Comparison of ENCODE assay signal across 33 cellular contexts in the genomic region with DNA sequence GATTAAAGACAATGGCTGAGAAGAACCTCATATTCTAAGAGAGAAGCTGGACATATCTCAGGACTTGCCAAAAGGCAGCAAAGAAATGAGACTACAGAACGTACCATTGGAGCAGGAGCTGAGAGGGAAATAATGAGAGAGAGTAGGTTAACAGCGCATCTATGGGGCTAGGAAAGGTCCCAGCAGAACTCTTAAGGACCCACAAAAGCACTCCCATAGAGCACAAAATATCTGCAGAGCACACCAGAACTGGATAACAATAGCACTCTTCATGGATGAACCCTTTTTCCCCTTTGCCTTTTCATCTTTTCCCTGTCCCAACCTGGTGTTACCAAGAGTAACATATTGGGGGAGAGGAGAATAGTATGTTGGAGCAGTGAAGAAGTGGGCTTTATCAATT.
DNase-seq lines count a peak whose midpoint lies in the region; ATAC-seq, FAIRE-seq and TF ChIP-seq lines count a peak whose summit lies in the region.
"Had no signal": no experiment of that assay in that cellular context is flagged by ENCODE, and none has a peak within 500 bp of the region (broad histone marks: within the 10 kb centered on the region; RNA-seq: fewer than 3 reads in every experiment).

No MANE protein-coding gene starts in this region.

- no peak overlapping the region for H2AFZ ChIP-seq in K562 (ENCODE audit: low read depth, low read length)

- BruUV-seq in K562 (replicated peaks; lab: Mats Ljungman, UMichigan): no TSS peak

- no peaks in the 10 kb centered on the region for H3K9me1 ChIP-seq in K562 (ENCODE audit: control insufficient read depth, insufficient read depth, low read length)

- H3K27me3 Mint-ChIP-seq in natural killer cell treated with Interleukin-12 subunit alpha and Interleukin-12 subunit beta and Interleukin-15 and Interleukin-18, amount 100 ng/mL, for 72 hours: no peaks in the 10 kb centered on the region
- H3K27me3 Mint-ChIP-seq: B cell; CD4-positive, alpha-beta memory T cell; CD4-positive, alpha-beta T cell; CD4-positive, CD25-positive, alpha-beta regulatory T cell; CD8-positive, alpha-beta memory T cell had no signal

- H3K79me2 ChIP-seq in K562 (ENCODE audit: control insufficient read depth, insufficient read depth, low read length): no peaks in the 10 kb centered on the region

- H3K9ac ChIP-seq in K562 (ENCODE audit: insufficient read depth in 1 of 2, low read depth in 2 of 2, low read length in 2 of 2): no peak overlapping the region
- H3K9ac ChIP-seq: BLaER1; BLaER1 treated with 17β-estradiol and CSF1 and Interleukin-3, amounts not matched to agents 10 nM and 100 nM had no signal

- POLR2A ChIA-PET in HEK293 (lab: Yijun Ruan, JAX): no interaction called here
- POLR2A ChIA-PET in K562 (lab: Yijun Ruan, JAX): no interaction called here

- no peaks in the 10 kb centered on the region for H3K4me1 Mint-ChIP-seq in natural killer cell treated with Interleukin-12 subunit alpha and Interleukin-12 subunit beta and Interleukin-15 and Interleukin-18, amount 100 ng/mL, for 72 hours (ENCODE audit: low read depth in 2 of 2)
- H3K4me1 Mint-ChIP-seq: B cell; CD14-positive monocyte; CD4-positive, alpha-beta memory T cell; CD4-positive, CD25-positive, alpha-beta regulatory T cell; CD8-positive, alpha-beta memory T cell had no signal

- H3K36me3 ChIP-seq in HEK293 (ENCODE audit: control insufficient read depth in 2 of 2, insufficient read depth in 1 of 2, low read length in 2 of 2) (no peaks in the 10 kb centered on the region), K562 (ENCODE audit: control insufficient read depth, insufficient read depth, low read length) (no peaks in the 10 kb centered on the region)
- H3K36me3 ChIP-seq: BE2C; BLaER1; BLaER1 treated with 17β-estradiol and CSF1 and Interleukin-3, amounts not matched to agents 10 nM and 100 nM had no signal

- no peak overlapping the region for H3K4me3 ChIP-seq in HEK293 (ENCODE audit: low read depth, low read length)
- no peak overlapping the region for H3K4me3 ChIP-seq in K562
- H3K4me3 ChIP-seq: A549; BLaER1; BLaER1 treated with 17β-estradiol and CSF1 and Interleukin-3, amounts not matched to agents 10 nM and 100 nM had no signal

- CTCF ChIA-PET in HEK293 (lab: Yijun Ruan, JAX) (no interaction called here), K562 (lab: Yijun Ruan, JAX; ENCODE audit: low intra/inter-chr PET ratio) (no interaction called here)

- TF ChIP-seq POLR2A in K562 (conservative IDR thresholded peaks at IDR 0.05): no peak

- DNase-seq in K562 (ENCODE audit: extremely low read depth in 1 of 4, low spot score in 3 of 4) (no peak), NCI-H748 treated with DMSO at 0.1 percent for 48 hours (lab: John Stamatoyannopoulos, UW) (no peak)
- DNase-seq in natural killer cell treated with Interleukin-12 subunit alpha and Interleukin-12 subunit beta and Interleukin-15 and Interleukin-18, amount 100 ng/mL, for 72 hours (ENCODE audit: low spot score): no peak
- DNase-seq: 8988T; ACHN; AML-193; BE2C; C1 segment of cervical spinal cord; Caco-2; Calu3; CD4-positive, alpha-beta memory T cell; CD4-positive, alpha-beta T cell; CD4-positive, CD25-positive, alpha-beta regulatory T cell; CD8-positive, alpha-beta memory T cell; CD8-positive, alpha-beta T cell; COR-L47; DMS 273 treated with DMSO at 0.1 percent for 48 hours; DMS153; DMS53; DMS79; DMS79 treated with DMSO at 0.1 percent for 48 hours; DND-41; EL had no signal

- H3K9me3 ChIP-seq in HEK293 (ENCODE audit: control insufficient read depth, insufficient read depth, low read depth, low read length) (no peaks in the 10 kb centered on the region), K562 (replicated peaks; ENCODE audit: control insufficient read depth, insufficient read depth, low read depth, low read length) (no peaks in the 10 kb centered on the region)
- H3K9me3 ChIP-seq: A549; BE2C; BLaER1; BLaER1 treated with 17β-estradiol and CSF1 and Interleukin-3, amounts not matched to agents 10 nM and 100 nM; Caco-2 had no signal

- no peak overlapping the region for H3K4me3 Mint-ChIP-seq in natural killer cell treated with Interleukin-12 subunit alpha and Interleukin-12 subunit beta and Interleukin-15 and Interleukin-18, amount 100 ng/mL, for 72 hours
- H3K4me3 Mint-ChIP-seq: B cell; CD14-positive monocyte; CD4-positive, alpha-beta memory T cell; CD4-positive, alpha-beta T cell; CD4-positive, CD25-positive, alpha-beta regulatory T cell; CD8-positive, alpha-beta memory T cell; CD8-positive, alpha-beta T cell had no signal

- no peaks in the 10 kb centered on the region for H3K27me3 ChIP-seq in K562 (ENCODE audit: control insufficient read depth in 2 of 2, insufficient read depth in 2 of 2, low read length in 2 of 2)
- H3K27me3 ChIP-seq: BE2C; BLaER1; BLaER1 treated with 17β-estradiol and CSF1 and Interleukin-3, amounts not matched to agents 10 nM and 100 nM had no signal

- no peaks in the 10 kb centered on the region for H3K9me3 Mint-ChIP-seq in natural killer cell treated with Interleukin-12 subunit alpha and Interleukin-12 subunit beta and Interleukin-15 and Interleukin-18, amount 100 ng/mL, for 72 hours
- H3K9me3 Mint-ChIP-seq: CD4-positive, alpha-beta T cell; CD8-positive, alpha-beta T cell had no signal

- no peak for FAIRE-seq in K562 (lab: Jason Lieb, UNC)
- FAIRE-seq: A204.1, A549, D721Med had no signal

- TF ChIP-seq RAD21 in K562 (CRISPR knock-in tag; conservative IDR thresholded peaks at IDR 0.05 in 1 of 2, IDR thresholded peaks at IDR 0.05 in 1 of 2): no peak

- no peaks in the 10 kb centered on the region for H4K20me1 ChIP-seq in K562 (replicated peaks; ENCODE audit: control insufficient read depth, insufficient read depth, low read length)
- H4K20me1 ChIP-seq: BLaER1; BLaER1 treated with 17β-estradiol and CSF1 and Interleukin-3, amounts not matched to agents 10 nM and 100 nM had no signal

- H3K27ac ChIP-seq in HEK293 (ENCODE audit: extremely low read depth, low read depth, low read length) (no peak overlapping the region), K562 (ENCODE audit: extremely low read depth, low read depth, low read length) (no peak overlapping the region)
- H3K27ac ChIP-seq: 22Rv1; A549; BLaER1; BLaER1 treated with 17β-estradiol and CSF1 and Interleukin-3, amounts not matched to agents 10 nM and 100 nM; C4-2B had no signal

- no peak overlapping the region for H3K27ac Mint-ChIP-seq in natural killer cell treated with Interleukin-12 subunit alpha and Interleukin-12 subunit beta and Interleukin-15 and Interleukin-18, amount 100 ng/mL, for 72 hours
- H3K27ac Mint-ChIP-seq: B cell; CD14-positive monocyte; CD4-positive, alpha-beta memory T cell; CD4-positive, alpha-beta T cell; CD4-positive, CD25-positive, alpha-beta regulatory T cell; CD8-positive, alpha-beta memory T cell; CD8-positive, alpha-beta T cell had no signal

- WGBS in K562 (ENCODE audit: insufficient coverage, low coverage, missing lambda C conversion rate): 7% methylated on average over 2 of the region's 2 CpGs

- no peak for TF ChIP-seq EP300 in K562 (IDR thresholded peaks at IDR 0.05; ENCODE audit: low read length)

- in situ Hi-C loops in K562 (cut with MboI): no loop called here

- H3K36me3 Mint-ChIP-seq in natural killer cell treated with Interleukin-12 subunit alpha and Interleukin-12 subunit beta and Interleukin-15 and Interleukin-18, amount 100 ng/mL, for 72 hours: no peaks in the 10 kb centered on the region
- H3K36me3 Mint-ChIP-seq: CD14-positive monocyte; CD4-positive, alpha-beta memory T cell; CD4-positive, CD25-positive, alpha-beta regulatory T cell; CD8-positive, alpha-beta memory T cell; CD8-positive, alpha-beta T cell had no signal

- no peak for TF ChIP-seq CTCF in HEK293 (tag by site-specific recombination; IDR thresholded peaks at IDR 0.05)
- TF ChIP-seq CTCF in K562 (IDR thresholded peaks at IDR 0.05 in 2 of 3, conservative IDR thresholded peaks at IDR 0.05 in 1 of 3; ENCODE audit: insufficient read depth in 2 of 3, low read depth in 1 of 3, low read length in 3 of 3): no peak

- H3K4me1 ChIP-seq in HEK293 (ENCODE audit: control insufficient read depth, insufficient read depth, low read length) (no peaks in the 10 kb centered on the region), K562 (replicated peaks in 1 of 2; ENCODE audit: control insufficient read depth in 2 of 2, insufficient read depth in 2 of 2, low read length in 2 of 2) (no peaks in the 10 kb centered on the region)
- H3K4me1 ChIP-seq: A549; BE2C; BLaER1; BLaER1 treated with 17β-estradiol and CSF1 and Interleukin-3, amounts not matched to agents 10 nM and 100 nM; Caco-2 had no signal

- intact Hi-C loops in K562 (cut with micrococcal nuclease): no loop called here

- H3K4me2 ChIP-seq in K562 (ENCODE audit: insufficient read depth, low read length): no peak overlapping the region
- H3K4me2 ChIP-seq: A549; BLaER1; BLaER1 treated with 17β-estradiol and CSF1 and Interleukin-3, amounts not matched to agents 10 nM and 100 nM had no signal

- no peak for ATAC-seq in K562
- ATAC-seq in natural killer cell treated with Interleukin-12 subunit alpha and Interleukin-12 subunit beta and Interleukin-15 and Interleukin-18, amount 100 ng/mL, for 72 hours: no peak
- ATAC-seq: A549; CD8-positive, alpha-beta T cell had no signal

TF ChIP-seq in K562, 482 proteins besides CTCF, POLR2A, EP300 and RAD21 (continues in another document):
- TF ChIP-seq XRCC4 (IDR thresholded peaks at IDR 0.05; ENCODE audit: extremely low read depth, insufficient read depth, insufficient read length) (no peak), HDAC6 (IDR thresholded peaks at IDR 0.05; ENCODE audit: low read depth, low read length) (no peak), ZC3H4 (CRISPR knock-in tag; IDR thresholded peaks at IDR 0.05; ENCODE audit: borderline replicate concordance) (no peak), ARID2 (IDR thresholded peaks at IDR 0.05) (no peak)

Comparison
In these comparisons a context has a peak if more than half of its experiments do, and no peak if none do; other contexts are left out.
1. Of the 44 proteins assayed by ChIP-seq in both K562 and HEK293: peak only in K562: none; only in HEK293: none; in both: PRDM10; in neither: 43.